25 cellular contexts compared by ENCODE assay signal in the genomic region with DNA sequence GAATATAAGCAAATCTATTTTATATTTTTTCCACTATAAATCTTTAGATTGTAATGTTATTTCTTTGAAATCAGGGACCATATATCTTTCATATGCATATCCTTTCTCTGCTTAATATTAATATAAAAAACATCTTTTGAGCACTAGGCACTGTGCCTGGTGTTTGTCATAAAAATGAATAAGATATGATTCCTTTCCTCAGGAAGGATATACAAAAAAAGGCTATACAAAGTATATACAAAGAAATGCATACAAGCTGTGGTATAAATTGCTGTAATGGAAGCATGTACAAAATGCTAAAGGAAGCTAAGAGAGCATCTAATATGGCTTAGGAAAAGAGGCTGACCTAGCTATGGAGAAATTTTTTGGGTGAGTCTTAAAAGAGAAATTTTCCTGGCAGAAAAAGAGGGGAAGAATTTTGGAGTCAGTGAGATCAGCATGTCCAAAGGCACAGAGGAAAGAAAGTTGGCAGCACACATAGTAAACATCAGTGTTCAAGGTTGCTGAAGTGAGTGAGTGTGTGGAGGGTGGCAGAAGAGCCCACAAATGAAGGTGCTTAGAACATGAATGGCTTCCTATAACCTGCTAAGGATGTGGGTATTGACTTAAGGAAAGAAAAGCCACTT.
DNase-seq lines count a peak whose midpoint lies in the region; ATAC-seq and TF ChIP-seq lines count a peak whose summit lies in the region.
"Had no signal": no experiment of that assay in that cellular context is flagged by ENCODE, and none has a peak within 500 bp of the region (broad histone marks: within the 10 kb centered on the region; RNA-seq: fewer than 3 reads in every experiment).

No MANE protein-coding gene starts in this region.

- H3K4me2 ChIP-seq in IMR-90 (ENCODE audit: low read depth, low read length) = no peak overlapping the region

- TF ChIP-seq CTCF in IMR-90 (conservative IDR thresholded peaks at IDR 0.05; ENCODE audit: low read depth, low read length) = no peak
- no peak for TF ChIP-seq CTCF in gastrocnemius medialis (IDR thresholded peaks at IDR 0.05 in 4 of 5, conservative IDR thresholded peaks at IDR 0.05 in 1 of 5)
- TF ChIP-seq CTCF in thyroid gland (IDR thresholded peaks at IDR 0.05) = no peak

- no peak overlapping the region for H4K91ac ChIP-seq in IMR-90 (ENCODE audit: insufficient read depth, low read depth, low read length)

- H3K9me3 ChIP-seq in IMR-90 (ENCODE audit: control insufficient read depth, insufficient read depth, low read length) = no peaks in the 10 kb centered on the region
- no peaks in the 10 kb centered on the region for H3K9me3 ChIP-seq in gastrocnemius medialis
- no peaks in the 10 kb centered on the region for H3K9me3 ChIP-seq in thyroid gland
- H3K9me3 ChIP-seq: HAP-1 had no signal

- H2BK120ac ChIP-seq in IMR-90 (ENCODE audit: low read depth, low read length) = no peak overlapping the region

- H3K4ac ChIP-seq in IMR-90 (ENCODE audit: low read depth, low read length) = no peak overlapping the region

- H3K36me3 ChIP-seq in IMR-90 (ENCODE audit: control insufficient read depth, insufficient read depth, low read length) = no peaks in the 10 kb centered on the region
- H3K36me3 ChIP-seq in gastrocnemius medialis = no peaks in the 10 kb centered on the region
- H3K36me3 ChIP-seq in thyroid gland = no peaks in the 10 kb centered on the region
- H3K36me3 ChIP-seq: brain microvascular endothelial cell, HAP-1, WERI-Rb-1 had no signal

- no peak for TF ChIP-seq RAD21 in IMR-90 (IDR thresholded peaks at IDR 0.05; ENCODE audit: low read length)

- no peak overlapping the region for H2BK15ac ChIP-seq in IMR-90 (ENCODE audit: low read depth, low read length)

- H2AFZ ChIP-seq in IMR-90 (replicated peaks; ENCODE audit: low read length, poor library complexity) = no peak overlapping the region

- H2BK20ac ChIP-seq in IMR-90 (ENCODE audit: low read depth, low read length) = no peak overlapping the region

- no peak overlapping the region for H2AK5ac ChIP-seq in IMR-90 (ENCODE audit: low read depth, low read length)

- H3K27ac ChIP-seq in IMR-90 (ENCODE audit: insufficient read depth, low read length) (no peak overlapping the region), gastrocnemius medialis (peak overlapping the region; percentile 41 to 66 (median 44)), thyroid gland (no peak overlapping the region)
- H3K27ac ChIP-seq: brain microvascular endothelial cell, WERI-Rb-1 had no signal

- H3K56ac ChIP-seq in IMR-90 (ENCODE audit: extremely low read depth, insufficient read depth, low read length) = no peak overlapping the region

- H4K20me1 ChIP-seq in IMR-90 (ENCODE audit: insufficient read depth, low read length) = no peaks in the 10 kb centered on the region

- no peaks in the 10 kb centered on the region for H3K9me1 ChIP-seq in IMR-90 (ENCODE audit: insufficient read depth, low read length)

- CTCF ChIA-PET in IMR-90 (lab: Yijun Ruan, JAX) = no interaction called here

- H3K27me3 ChIP-seq in IMR-90 (ENCODE audit: control insufficient read depth, insufficient read depth, low read length) (no peaks in the 10 kb centered on the region), gastrocnemius medialis (no peaks in the 10 kb centered on the region), thyroid gland (no peaks in the 10 kb centered on the region)
- H3K27me3 ChIP-seq: brain microvascular endothelial cell had no signal

- ATAC-seq in IMR-90 (ENCODE audit: low read depth) (no peak), left ventricle myocardium superior (peak; percentile 80), gastrocnemius medialis (peak; percentile 71 to 93)
- ATAC-seq: K562; left colon; natural killer cell treated with Interleukin-12 subunit alpha and Interleukin-12 subunit beta and Interleukin-15 and Interleukin-18, amount 100 ng/mL, for 72 hours had no signal

- intact Hi-C loops in IMR-90 (cut with micrococcal nuclease) (no loop called here), left ventricle myocardium superior (cut with micrococcal nuclease) (loop anchor here (10.0 kb wide), 1 partner anchor 152 kb away; no protein-coding TSS in a partner anchor), gastrocnemius medialis (cut with DNase I; ENCODE audit: low total_unique reads) (loop anchor here (5.0 to 10.0 kb wide), 3 partner anchors 126 to 492 kb away; no protein-coding TSS in a partner anchor), thyroid gland (cut with DNase I) (no loop called here)

- dilution Hi-C loops in IMR-90 (cut with HindIII; ENCODE audit: low sequenced_read_pairs, unreplicated experiment) = no loop called here

- H3K4me1 ChIP-seq in IMR-90 (ENCODE audit: control insufficient read depth, insufficient read depth, low read length) = peaks cover 4% of the 10 kb centered on the region; the same call in 1 of the 2 replicates
- peaks cover 51 to 57% of the 10 kb centered on the region in 2 donors for H3K4me1 ChIP-seq in gastrocnemius medialis
- H3K4me1 ChIP-seq in thyroid gland = peaks cover 0 to 6% of the 10 kb centered on the region in 2 donors
- H3K4me1 ChIP-seq: HAP-1 had no signal

- H3K4me3 ChIP-seq in IMR-90 (ENCODE audit: insufficient read depth, low read depth, low read length) = no peak overlapping the region
- H3K4me3 ChIP-seq in gastrocnemius medialis = no peak overlapping the region
- no peak overlapping the region for H3K4me3 ChIP-seq in thyroid gland (replicated peaks in 1 of 3)
- H3K4me3 ChIP-seq: HAP-1, K562 had no signal

- no peak for DNase-seq in IMR-90
- peak; percentile 10 to 55 for DNase-seq in dermis microvascular lymphatic vessel endothelial cell (ENCODE audit: low read depth in 2 of 2)
- no peak for DNase-seq in left ventricle myocardium superior
- DNase-seq in gastrocnemius medialis = peak; percentile 30
- DNase-seq in thyroid gland = no peak
- DNase-seq in kidney tubule cell (ENCODE audit: low spot score) = no peak
- no peak for DNase-seq in SIG-M5 treated with dmso at 0.1 percent for 504 hours (lab: John Stamatoyannopoulos, UW; ENCODE audit: unreplicated experiment)
- DNase-seq in NCI-H128 (lab: John Stamatoyannopoulos, UW; ENCODE audit: unreplicated experiment) = no peak
- DNase-seq: activated CD4-positive, alpha-beta T cell treated with anti-CD3 and anti-CD28 coated beads, Interleukin-2, amount 50 U/mL, for 1 hour; activated CD8-positive, alpha-beta memory T cell treated with anti-CD3 and anti-CD28 coated beads, Interleukin-2, amount 50 U/mL, for 4 hours; activated naive CD8-positive, alpha-beta T cell treated with anti-CD3 and anti-CD28 coated beads for 36 hours; brain microvascular endothelial cell; CD4-positive, CD25-positive, alpha-beta regulatory T cell; DMS 273 treated with DMSO at 0.1 percent for 48 hours; left colon; midbrain; NCI-H1694; NCI-H526; posterior cingulate gyrus; small intestine; stimulated activated naive CD4-positive, alpha-beta T cell; WERI-Rb-1 had no signal

- 0 out of 2 replicates have a peak overlapping the region, but pooled peaks have one; percentile 63 for H3K14ac ChIP-seq in IMR-90 (replicated peaks; ENCODE audit: low read depth, low read length)

- no peak overlapping the region for H2BK5ac ChIP-seq in IMR-90 (ENCODE audit: low read depth, low read length, poor library complexity, severe bottlenecking)

- H2AK9ac ChIP-seq in IMR-90 (replicated peaks; ENCODE audit: low read depth, low read length, poor library complexity) = no peak overlapping the region

- H3K18ac ChIP-seq in IMR-90 (ENCODE audit: low read depth, low read length) = no peak overlapping the region

- no peak for TF ChIP-seq POLR2A in IMR-90 (IDR thresholded peaks at IDR 0.05; ENCODE audit: low read depth, low read length)
- no peak for TF ChIP-seq POLR2A in gastrocnemius medialis (IDR thresholded peaks at IDR 0.05)
- no peak for TF ChIP-seq POLR2A in thyroid gland (IDR thresholded peaks at IDR 0.05)

- no TSS peak for BruUV-seq in IMR-90 (replicated peaks; lab: Mats Ljungman, UMichigan)

- H4K8ac ChIP-seq in IMR-90 (ENCODE audit: low read depth in 2 of 2, low read length in 2 of 2) = no peak overlapping the region

- H4K5ac ChIP-seq in IMR-90 (ENCODE audit: low read depth, low read length) = no peak overlapping the region

- POLR2A ChIA-PET in IMR-90 (lab: Charles Lee; ENCODE audit: unreplicated experiment) = no interaction called here

- H3K23ac ChIP-seq in IMR-90 (ENCODE audit: low read depth, low read length) = no peak overlapping the region

- in situ Hi-C loops in IMR-90 (cut with MboI; ENCODE audit: low sequenced_read_pairs) = no loop called here
- in situ Hi-C loops in gastrocnemius medialis (cut with MboI; ENCODE audit: low sequenced_read_pairs in 4 of 4) = no loop called here

- no peaks in the 10 kb centered on the region for H3K79me1 ChIP-seq in IMR-90 (ENCODE audit: low read depth in 1 of 2, low read length in 2 of 2)

- no peak overlapping the region for H3K9ac ChIP-seq in IMR-90 (ENCODE audit: low read depth, low read length)

TF ChIP-seq in IMR-90, 13 proteins besides CTCF, POLR2A, EP300 and RAD21:
- no peak for TF ChIP-seq MAZ (IDR thresholded peaks at IDR 0.05; ENCODE audit: borderline replicate concordance, low read depth, low read length)
- TF ChIP-seq BHLHE40 (IDR thresholded peaks at IDR 0.05; ENCODE audit: low read depth, low read length) = no peak
- TF ChIP-seq MXI1 (IDR thresholded peaks at IDR 0.05; ENCODE audit: borderline replicate concordance, low read depth, low read length) = no peak
- no peak for TF ChIP-seq RCOR1 (IDR thresholded peaks at IDR 0.05; ENCODE audit: insufficient replicate concordance, low read length)
- TF ChIP-seq, protein P1, sequence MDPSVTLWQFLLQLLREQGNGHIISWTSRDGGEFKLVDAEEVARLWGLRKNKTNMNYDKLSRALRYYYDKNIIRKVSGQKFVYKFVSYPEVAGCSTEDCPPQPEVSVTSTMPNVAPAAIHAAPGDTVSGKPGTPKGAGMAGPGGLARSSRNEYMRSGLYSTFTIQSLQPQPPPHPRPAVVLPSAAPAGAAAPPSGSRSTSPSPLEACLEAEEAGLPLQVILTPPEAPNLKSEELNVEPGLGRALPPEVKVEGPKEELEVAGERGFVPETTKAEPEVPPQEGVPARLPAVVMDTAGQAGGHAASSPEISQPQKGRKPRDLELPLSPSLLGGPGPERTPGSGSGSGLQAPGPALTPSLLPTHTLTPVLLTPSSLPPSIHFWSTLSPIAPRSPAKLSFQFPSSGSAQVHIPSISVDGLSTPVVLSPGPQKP (IDR thresholded peaks at IDR 0.05; ENCODE audit: borderline replicate concordance, low read depth, low read length) = no peak
- no peak for TF ChIP-seq SMC3 (IDR thresholded peaks at IDR 0.05; ENCODE audit: low read depth, low read length)
- TF ChIP-seq FOS (IDR thresholded peaks at IDR 0.05; ENCODE audit: low read depth, low read length) = no peak

Comparison
In these comparisons a context has a peak if more than half of its experiments do, and no peak if none do; other contexts are left out.
1. DNase-seq: peak in dermis microvascular lymphatic vessel endothelial cell (2 of 2) and gastrocnemius medialis (2 of 2); none in IMR-90 (single experiment), left ventricle myocardium superior (single experiment), thyroid gland (0 of 2), kidney tubule cell (single experiment), SIG-M5 treated with dmso at 0.1 percent for 504 hours (single experiment) and NCI-H128 (single experiment).
2. H3K27ac ChIP-seq: peak in gastrocnemius medialis (4 of 4); none in IMR-90 (single experiment) and thyroid gland (0 of 3).
3. intact Hi-C loops: an anchor here in left ventricle myocardium superior (10.0 kb wide) and gastrocnemius medialis (5.0 to 10.0 kb wide); none called in IMR-90 and thyroid gland.